In the genomic region with DNA sequence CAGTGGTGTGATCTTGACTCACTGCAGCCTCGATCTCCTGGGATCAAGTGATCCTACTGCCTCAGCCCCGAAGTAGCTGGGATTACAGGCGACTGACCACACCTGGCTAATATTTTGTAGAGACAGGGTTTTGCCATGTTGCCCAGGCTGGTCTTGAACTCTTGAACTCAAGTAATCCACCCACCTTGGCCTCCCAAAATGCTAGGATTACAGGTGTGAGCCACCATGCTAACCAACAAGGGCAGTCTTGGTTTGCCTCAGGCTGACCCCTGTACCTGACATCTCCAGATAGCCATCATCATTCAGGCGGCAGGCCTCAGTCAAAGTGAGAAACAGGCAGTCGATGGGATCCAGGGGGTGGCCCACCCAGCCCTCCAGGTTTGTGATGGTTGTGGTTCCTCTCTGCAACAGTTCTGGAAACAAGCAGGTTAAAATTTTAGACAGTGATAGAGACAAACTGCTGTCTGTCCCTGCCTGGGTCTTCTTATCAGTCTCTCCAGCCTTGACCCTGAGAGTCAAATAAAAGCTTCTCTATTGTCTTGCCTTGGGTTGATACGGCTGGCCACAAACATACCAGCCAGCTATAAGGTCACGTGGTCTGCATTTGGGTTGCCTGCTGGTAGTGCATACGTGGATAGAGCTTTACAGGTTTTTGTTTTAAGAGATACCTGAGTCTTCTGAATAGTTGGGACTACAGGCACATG, we compare ENCODE assay signal across 1 cellular context.
TF ChIP-seq lines count a peak whose summit lies in the region.

No MANE protein-coding gene starts in this region.

TF ChIP-seq in K562, 482 proteins besides CTCF, POLR2A, EP300 and RAD21 (continued from another document and continues in another):
- TF ChIP-seq TCFL5 (CRISPR knock-in tag; conservative IDR thresholded peaks at IDR 0.05) (peak; percentile 55; the same call in 1 of the 2 replicates), STAT5B (CRISPR knock-in tag; IDR thresholded peaks at IDR 0.05) (no peak), ZNF583 (CRISPR knock-in tag; IDR thresholded peaks at IDR 0.05) (0 out of 2 replicates have a peak, but pooled peaks have one; percentile 66), CSDE1 (IDR thresholded peaks at IDR 0.05) (no peak), PTBP1 (IDR thresholded peaks at IDR 0.05; ENCODE audit: low read depth, low read length) (no peak), BRD9 (IDR thresholded peaks at IDR 0.05; ENCODE audit: low read depth, partially characterized antibody) (no peak), SMAD3 (CRISPR knock-in tag; conservative IDR thresholded peaks at IDR 0.05) (peak; percentile 78; the same call in 1 of the 2 replicates), ZNF23 (CRISPR knock-in tag; IDR thresholded peaks at IDR 0.05) (no peak), NBN (IDR thresholded peaks at IDR 0.05; ENCODE audit: low read depth) (peak; percentile 60; the same call in 1 of the 2 replicates), ZNF197 (CRISPR knock-in tag; IDR thresholded peaks at IDR 0.05; ENCODE audit: low read depth) (peak; percentile 73; the same call in 1 of the 2 replicates), ZEB2 (IDR thresholded peaks at IDR 0.05) (peak; percentile 77; the same call in 1 of the 2 replicates), CBFB (CRISPR knock-in tag; IDR thresholded peaks at IDR 0.05) (no peak), HDAC8 (tag; IDR thresholded peaks at IDR 0.05) (no peak), FOXA3 (CRISPR knock-in tag; conservative IDR thresholded peaks at IDR 0.05 in 1 of 2, IDR thresholded peaks at IDR 0.05 in 1 of 2) (peak in 1 of 2 experiments; percentile 21; a peak in 2 of 4 replicates), CBX5 (IDR thresholded peaks at IDR 0.05; ENCODE audit: borderline replicate concordance, low read depth) (no peak), YBX1 (IDR thresholded peaks at IDR 0.05) (no peak), NCOA6 (IDR thresholded peaks at IDR 0.05) (no peak), NR4A1 (CRISPR knock-in tag; IDR thresholded peaks at IDR 0.05) (no peak), NR4A1 (tag; IDR thresholded peaks at IDR 0.05) (peak; percentile 84), HEY1 (CRISPR knock-in tag; IDR thresholded peaks at IDR 0.05; ENCODE audit: borderline replicate concordance) (peak; percentile 83; the same call in 1 of the 2 replicates), NCOR1 (IDR thresholded peaks at IDR 0.05) (peak; percentile 97), GABPB2 (CRISPR knock-in tag; conservative IDR thresholded peaks at IDR 0.05) (no peak), FOXK1 (CRISPR knock-in tag; IDR thresholded peaks at IDR 0.05; ENCODE audit: borderline replicate concordance) (no peak)
- TF ChIP-seq, protein P1, sequence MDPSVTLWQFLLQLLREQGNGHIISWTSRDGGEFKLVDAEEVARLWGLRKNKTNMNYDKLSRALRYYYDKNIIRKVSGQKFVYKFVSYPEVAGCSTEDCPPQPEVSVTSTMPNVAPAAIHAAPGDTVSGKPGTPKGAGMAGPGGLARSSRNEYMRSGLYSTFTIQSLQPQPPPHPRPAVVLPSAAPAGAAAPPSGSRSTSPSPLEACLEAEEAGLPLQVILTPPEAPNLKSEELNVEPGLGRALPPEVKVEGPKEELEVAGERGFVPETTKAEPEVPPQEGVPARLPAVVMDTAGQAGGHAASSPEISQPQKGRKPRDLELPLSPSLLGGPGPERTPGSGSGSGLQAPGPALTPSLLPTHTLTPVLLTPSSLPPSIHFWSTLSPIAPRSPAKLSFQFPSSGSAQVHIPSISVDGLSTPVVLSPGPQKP (CRISPR knock-in tag; IDR thresholded peaks at IDR 0.05), result no peak
- TF ChIP-seq, protein P2, sequence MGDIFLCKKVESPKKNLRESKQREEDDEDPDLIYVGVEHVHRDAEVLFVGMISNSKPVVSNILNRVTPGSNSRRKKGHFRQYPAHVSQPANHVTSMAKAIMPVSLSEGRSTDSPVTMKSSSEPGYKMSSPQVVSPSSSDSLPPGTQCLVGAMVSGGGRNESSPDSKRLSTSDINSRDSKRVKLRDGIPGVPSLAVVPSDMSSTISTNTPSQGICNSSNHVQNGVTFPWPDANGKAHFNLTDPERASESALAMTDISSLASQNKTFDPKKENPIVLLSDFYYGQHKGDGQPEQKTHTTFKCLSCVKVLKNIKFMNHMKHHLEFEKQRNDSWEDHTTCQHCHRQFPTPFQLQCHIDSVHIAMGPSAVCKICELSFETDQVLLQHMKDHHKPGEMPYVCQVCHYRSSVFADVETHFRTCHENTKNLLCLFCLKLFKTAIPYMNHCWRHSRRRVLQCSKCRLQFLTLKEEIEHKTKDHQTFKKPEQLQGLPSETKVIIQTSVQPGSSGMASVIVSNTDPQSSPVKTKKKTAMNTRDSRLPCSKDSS (IDR thresholded peaks at IDR 0.05; ENCODE audit: low read depth, partially characterized antibody), result no peak
- TF ChIP-seq, protein P3, sequence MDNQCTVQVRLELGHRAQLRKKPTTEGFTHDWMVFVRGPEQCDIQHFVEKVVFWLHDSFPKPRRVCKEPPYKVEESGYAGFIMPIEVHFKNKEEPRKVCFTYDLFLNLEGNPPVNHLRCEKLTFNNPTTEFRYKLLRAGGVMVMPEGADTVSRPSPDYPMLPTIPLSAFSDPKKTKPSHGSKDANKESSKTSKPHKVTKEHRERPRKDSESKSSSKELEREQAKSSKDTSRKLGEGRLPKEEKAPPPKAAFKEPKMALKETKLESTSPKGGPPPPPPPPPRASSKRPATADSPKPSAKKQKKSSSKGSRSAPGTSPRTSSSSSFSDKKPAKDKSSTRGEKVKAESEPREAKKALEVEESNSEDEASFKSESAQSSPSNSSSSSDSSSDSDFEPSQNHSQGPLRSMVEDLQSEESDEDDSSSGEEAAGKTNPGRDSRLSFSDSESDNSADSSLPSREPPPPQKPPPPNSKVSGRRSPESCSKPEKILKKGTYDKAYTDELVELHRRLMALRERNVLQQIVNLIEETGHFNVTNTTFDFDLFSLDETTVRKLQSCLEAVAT (IDR thresholded peaks at IDR 0.05), result peak in 1 of 2 experiments; percentile 81; a peak in 2 of 4 replicates
- TF ChIP-seq, protein P4, sequence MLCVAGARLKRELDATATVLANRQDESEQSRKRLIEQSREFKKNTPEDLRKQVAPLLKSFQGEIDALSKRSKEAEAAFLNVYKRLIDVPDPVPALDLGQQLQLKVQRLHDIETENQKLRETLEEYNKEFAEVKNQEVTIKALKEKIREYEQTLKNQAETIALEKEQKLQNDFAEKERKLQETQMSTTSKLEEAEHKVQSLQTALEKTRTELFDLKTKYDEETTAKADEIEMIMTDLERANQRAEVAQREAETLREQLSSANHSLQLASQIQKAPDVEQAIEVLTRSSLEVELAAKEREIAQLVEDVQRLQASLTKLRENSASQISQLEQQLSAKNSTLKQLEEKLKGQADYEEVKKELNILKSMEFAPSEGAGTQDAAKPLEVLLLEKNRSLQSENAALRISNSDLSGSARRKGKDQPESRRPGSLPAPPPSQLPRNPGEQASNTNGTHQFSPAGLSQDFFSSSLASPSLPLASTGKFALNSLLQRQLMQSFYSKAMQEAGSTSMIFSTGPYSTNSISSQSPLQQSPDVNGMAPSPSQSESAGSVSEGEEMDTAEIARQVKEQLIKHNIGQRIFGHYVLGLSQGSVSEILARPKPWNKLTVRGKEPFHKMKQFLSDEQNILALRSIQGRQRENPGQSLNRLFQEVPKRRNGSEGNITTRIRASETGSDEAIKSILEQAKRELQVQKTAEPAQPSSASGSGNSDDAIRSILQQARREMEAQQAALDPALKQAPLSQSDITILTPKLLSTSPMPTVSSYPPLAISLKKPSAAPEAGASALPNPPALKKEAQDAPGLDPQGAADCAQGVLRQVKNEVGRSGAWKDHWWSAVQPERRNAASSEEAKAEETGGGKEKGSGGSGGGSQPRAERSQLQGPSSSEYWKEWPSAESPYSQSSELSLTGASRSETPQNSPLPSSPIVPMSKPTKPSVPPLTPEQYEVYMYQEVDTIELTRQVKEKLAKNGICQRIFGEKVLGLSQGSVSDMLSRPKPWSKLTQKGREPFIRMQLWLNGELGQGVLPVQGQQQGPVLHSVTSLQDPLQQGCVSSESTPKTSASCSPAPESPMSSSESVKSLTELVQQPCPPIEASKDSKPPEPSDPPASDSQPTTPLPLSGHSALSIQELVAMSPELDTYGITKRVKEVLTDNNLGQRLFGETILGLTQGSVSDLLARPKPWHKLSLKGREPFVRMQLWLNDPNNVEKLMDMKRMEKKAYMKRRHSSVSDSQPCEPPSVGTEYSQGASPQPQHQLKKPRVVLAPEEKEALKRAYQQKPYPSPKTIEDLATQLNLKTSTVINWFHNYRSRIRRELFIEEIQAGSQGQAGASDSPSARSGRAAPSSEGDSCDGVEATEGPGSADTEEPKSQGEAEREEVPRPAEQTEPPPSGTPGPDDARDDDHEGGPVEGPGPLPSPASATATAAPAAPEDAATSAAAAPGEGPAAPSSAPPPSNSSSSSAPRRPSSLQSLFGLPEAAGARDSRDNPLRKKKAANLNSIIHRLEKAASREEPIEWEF (CRISPR knock-in tag; IDR thresholded peaks at IDR 0.05), result no peak
- TF ChIP-seq, protein P5, sequence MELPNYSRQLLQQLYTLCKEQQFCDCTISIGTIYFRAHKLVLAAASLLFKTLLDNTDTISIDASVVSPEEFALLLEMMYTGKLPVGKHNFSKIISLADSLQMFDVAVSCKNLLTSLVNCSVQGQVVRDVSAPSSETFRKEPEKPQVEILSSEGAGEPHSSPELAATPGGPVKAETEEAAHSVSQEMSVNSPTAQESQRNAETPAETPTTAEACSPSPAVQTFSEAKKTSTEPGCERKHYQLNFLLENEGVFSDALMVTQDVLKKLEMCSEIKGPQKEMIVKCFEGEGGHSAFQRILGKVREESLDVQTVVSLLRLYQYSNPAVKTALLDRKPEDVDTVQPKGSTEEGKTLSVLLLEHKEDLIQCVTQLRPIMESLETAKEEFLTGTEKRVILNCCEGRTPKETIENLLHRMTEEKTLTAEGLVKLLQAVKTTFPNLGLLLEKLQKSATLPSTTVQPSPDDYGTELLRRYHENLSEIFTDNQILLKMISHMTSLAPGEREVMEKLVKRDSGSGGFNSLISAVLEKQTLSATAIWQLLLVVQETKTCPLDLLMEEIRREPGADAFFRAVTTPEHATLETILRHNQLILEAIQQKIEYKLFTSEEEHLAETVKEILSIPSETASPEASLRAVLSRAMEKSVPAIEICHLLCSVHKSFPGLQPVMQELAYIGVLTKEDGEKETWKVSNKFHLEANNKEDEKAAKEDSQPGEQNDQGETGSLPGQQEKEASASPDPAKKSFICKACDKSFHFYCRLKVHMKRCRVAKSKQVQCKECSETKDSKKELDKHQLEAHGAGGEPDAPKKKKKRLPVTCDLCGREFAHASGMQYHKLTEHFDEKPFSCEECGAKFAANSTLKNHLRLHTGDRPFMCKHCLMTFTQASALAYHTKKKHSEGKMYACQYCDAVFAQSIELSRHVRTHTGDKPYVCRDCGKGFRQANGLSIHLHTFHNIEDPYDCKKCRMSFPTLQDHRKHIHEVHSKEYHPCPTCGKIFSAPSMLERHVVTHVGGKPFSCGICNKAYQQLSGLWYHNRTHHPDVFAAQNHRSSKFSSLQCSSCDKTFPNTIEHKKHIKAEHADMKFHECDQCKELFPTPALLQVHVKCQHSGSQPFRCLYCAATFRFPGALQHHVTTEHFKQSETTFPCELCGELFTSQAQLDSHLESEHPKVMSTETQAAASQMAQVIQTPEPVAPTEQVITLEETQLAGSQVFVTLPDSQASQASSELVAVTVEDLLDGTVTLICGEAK (IDR thresholded peaks at IDR 0.05), result no peak
- TF ChIP-seq, protein P5 (CRISPR knock-in tag; IDR thresholded peaks at IDR 0.05), result no peak
- TF ChIP-seq, protein P6, sequence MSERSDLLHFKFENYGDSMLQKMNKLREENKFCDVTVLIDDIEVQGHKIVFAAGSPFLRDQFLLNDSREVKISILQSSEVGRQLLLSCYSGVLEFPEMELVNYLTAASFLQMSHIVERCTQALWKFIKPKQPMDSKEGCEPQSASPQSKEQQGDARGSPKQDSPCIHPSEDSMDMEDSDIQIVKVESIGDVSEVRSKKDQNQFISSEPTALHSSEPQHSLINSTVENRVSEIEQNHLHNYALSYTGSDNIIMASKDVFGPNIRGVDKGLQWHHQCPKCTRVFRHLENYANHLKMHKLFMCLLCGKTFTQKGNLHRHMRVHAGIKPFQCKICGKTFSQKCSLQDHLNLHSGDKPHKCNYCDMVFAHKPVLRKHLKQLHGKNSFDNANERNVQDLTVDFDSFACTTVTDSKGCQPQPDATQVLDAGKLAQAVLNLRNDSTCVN (CRISPR knock-in tag; IDR thresholded peaks at IDR 0.05), result no peak
- TF ChIP-seq, protein P7, sequence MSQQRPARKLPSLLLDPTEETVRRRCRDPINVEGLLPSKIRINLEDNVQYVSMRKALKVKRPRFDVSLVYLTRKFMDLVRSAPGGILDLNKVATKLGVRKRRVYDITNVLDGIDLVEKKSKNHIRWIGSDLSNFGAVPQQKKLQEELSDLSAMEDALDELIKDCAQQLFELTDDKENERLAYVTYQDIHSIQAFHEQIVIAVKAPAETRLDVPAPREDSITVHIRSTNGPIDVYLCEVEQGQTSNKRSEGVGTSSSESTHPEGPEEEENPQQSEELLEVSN (IDR thresholded peaks at IDR 0.05; ENCODE audit: borderline replicate concordance in 1 of 2, extremely low read depth in 1 of 2, insufficient read depth in 1 of 2, insufficient read length in 1 of 2, low read depth in 1 of 2, low read length in 1 of 2, poor library complexity in 1 of 2, severe bottlenecking in 1 of 2), result no peak
- TF ChIP-seq, protein P8, sequence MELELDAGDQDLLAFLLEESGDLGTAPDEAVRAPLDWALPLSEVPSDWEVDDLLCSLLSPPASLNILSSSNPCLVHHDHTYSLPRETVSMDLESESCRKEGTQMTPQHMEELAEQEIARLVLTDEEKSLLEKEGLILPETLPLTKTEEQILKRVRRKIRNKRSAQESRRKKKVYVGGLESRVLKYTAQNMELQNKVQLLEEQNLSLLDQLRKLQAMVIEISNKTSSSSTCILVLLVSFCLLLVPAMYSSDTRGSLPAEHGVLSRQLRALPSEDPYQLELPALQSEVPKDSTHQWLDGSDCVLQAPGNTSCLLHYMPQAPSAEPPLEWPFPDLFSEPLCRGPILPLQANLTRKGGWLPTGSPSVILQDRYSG (tag; conservative IDR thresholded peaks at IDR 0.05; ENCODE audit: low read depth), result peak; percentile 52; the same call in 1 of the 2 replicates
